1 cellular context compared by ENCODE assay signal in the genomic region with DNA sequence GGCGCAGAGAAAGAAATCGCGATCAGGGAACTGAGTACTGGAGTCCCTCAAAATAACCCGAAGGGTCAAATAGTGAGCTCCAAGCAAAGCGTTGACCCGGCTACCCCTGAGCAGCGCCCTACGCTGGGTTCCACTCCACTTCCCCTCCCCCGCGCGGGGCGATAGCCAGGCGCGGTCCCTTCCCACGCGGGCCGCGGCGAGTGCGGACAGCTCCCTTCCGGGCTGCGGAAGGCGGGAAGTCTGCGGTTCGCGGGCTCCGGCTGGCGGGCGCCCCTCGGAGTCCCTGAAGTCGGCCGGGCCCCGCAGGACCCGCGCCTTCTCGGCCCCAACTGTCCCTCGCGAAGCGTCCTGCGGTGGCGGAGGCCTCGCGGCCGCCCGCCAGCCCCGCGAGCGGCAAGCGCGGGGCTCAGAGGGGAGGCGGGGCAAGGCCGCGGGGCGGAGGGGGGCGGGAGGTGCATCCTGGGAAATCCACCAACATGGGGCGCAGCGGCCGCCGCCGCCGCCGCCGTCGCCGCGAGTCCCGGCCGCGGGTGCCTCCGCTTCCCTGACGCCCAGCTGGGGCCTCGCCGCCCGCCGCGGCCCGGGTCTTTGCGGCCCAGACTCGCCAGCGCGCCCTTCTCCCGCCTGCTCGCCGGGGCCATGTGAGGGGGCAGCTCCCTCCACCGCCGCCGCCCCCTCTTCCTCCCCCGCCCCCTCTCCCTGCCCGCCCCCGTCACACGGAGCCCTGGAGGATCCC.
TF ChIP-seq lines count a peak whose summit lies in the region.

A gene (plus strand): TSS at position 457 of the 736 bp plus-strand sequence. CDS start 315 bp downstream, outside the sequence.

TF ChIP-seq in K562, 482 proteins besides CTCF, POLR2A, EP300 and RAD21 (continued from another document and continues in another):
- TF ChIP-seq, protein P1, sequence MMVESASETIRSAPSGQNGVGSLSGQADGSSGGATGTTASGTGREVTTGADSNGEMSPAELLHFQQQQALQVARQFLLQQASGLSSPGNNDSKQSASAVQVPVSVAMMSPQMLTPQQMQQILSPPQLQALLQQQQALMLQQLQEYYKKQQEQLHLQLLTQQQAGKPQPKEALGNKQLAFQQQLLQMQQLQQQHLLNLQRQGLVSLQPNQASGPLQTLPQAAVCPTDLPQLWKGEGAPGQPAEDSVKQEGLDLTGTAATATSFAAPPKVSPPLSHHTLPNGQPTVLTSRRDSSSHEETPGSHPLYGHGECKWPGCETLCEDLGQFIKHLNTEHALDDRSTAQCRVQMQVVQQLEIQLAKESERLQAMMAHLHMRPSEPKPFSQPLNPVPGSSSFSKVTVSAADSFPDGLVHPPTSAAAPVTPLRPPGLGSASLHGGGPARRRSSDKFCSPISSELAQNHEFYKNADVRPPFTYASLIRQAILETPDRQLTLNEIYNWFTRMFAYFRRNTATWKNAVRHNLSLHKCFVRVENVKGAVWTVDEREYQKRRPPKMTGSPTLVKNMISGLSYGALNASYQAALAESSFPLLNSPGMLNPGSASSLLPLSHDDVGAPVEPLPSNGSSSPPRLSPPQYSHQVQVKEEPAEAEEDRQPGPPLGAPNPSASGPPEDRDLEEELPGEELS (CRISPR knock-in tag; IDR thresholded peaks at IDR 0.05; ENCODE audit: borderline replicate concordance), result no peak
- no peak for TF ChIP-seq BRF1 (IDR thresholded peaks at IDR 0.05; ENCODE audit: borderline replicate concordance, extremely low read depth, insufficient read length)
- no peak for TF ChIP-seq BACH1 (tag; IDR thresholded peaks at IDR 0.05)
- TF ChIP-seq, protein P2, sequence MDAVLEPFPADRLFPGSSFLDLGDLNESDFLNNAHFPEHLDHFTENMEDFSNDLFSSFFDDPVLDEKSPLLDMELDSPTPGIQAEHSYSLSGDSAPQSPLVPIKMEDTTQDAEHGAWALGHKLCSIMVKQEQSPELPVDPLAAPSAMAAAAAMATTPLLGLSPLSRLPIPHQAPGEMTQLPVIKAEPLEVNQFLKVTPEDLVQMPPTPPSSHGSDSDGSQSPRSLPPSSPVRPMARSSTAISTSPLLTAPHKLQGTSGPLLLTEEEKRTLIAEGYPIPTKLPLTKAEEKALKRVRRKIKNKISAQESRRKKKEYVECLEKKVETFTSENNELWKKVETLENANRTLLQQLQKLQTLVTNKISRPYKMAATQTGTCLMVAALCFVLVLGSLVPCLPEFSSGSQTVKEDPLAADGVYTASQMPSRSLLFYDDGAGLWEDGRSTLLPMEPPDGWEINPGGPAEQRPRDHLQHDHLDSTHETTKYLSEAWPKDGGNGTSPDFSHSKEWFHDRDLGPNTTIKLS (IDR thresholded peaks at IDR 0.05; ENCODE audit: borderline replicate concordance, low read depth), result peak; percentile 49; the same call in 1 of the 2 replicates
- TF ChIP-seq EHMT2 (IDR thresholded peaks at IDR 0.05), result no peak
- no peak for TF ChIP-seq NCOA2 (IDR thresholded peaks at IDR 0.05; ENCODE audit: partially characterized antibody in 2 of 2)
- TF ChIP-seq, protein P3, sequence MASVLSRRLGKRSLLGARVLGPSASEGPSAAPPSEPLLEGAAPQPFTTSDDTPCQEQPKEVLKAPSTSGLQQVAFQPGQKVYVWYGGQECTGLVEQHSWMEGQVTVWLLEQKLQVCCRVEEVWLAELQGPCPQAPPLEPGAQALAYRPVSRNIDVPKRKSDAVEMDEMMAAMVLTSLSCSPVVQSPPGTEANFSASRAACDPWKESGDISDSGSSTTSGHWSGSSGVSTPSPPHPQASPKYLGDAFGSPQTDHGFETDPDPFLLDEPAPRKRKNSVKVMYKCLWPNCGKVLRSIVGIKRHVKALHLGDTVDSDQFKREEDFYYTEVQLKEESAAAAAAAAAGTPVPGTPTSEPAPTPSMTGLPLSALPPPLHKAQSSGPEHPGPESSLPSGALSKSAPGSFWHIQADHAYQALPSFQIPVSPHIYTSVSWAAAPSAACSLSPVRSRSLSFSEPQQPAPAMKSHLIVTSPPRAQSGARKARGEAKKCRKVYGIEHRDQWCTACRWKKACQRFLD (CRISPR knock-in tag; IDR thresholded peaks at IDR 0.05), result 0 out of 2 replicates have a peak, but pooled peaks have one; percentile 19
- TF ChIP-seq PPARD (CRISPR knock-in tag; IDR thresholded peaks at IDR 0.05), result no peak
- TF ChIP-seq RFX7 (CRISPR knock-in tag; IDR thresholded peaks at IDR 0.05), result no peak
- TF ChIP-seq THRAP3 (IDR thresholded peaks at IDR 0.05; ENCODE audit: borderline replicate concordance), result no peak
- TF ChIP-seq KLF10 (CRISPR knock-in tag; IDR thresholded peaks at IDR 0.05), result no peak
- TF ChIP-seq SOX6 (IDR thresholded peaks at IDR 0.05), result peak; percentile 50; the same call in 1 of the 2 replicates
- no peak for TF ChIP-seq HNRNPUL1 (IDR thresholded peaks at IDR 0.05; ENCODE audit: low read length)
- no peak for TF ChIP-seq ZNF23 (CRISPR knock-in tag; IDR thresholded peaks at IDR 0.05)
- TF ChIP-seq, protein P4, sequence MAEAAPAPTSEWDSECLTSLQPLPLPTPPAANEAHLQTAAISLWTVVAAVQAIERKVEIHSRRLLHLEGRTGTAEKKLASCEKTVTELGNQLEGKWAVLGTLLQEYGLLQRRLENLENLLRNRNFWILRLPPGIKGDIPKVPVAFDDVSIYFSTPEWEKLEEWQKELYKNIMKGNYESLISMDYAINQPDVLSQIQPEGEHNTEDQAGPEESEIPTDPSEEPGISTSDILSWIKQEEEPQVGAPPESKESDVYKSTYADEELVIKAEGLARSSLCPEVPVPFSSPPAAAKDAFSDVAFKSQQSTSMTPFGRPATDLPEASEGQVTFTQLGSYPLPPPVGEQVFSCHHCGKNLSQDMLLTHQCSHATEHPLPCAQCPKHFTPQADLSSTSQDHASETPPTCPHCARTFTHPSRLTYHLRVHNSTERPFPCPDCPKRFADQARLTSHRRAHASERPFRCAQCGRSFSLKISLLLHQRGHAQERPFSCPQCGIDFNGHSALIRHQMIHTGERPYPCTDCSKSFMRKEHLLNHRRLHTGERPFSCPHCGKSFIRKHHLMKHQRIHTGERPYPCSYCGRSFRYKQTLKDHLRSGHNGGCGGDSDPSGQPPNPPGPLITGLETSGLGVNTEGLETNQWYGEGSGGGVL (CRISPR knock-in tag; IDR thresholded peaks at IDR 0.05), result no peak
- TF ChIP-seq, protein P5, sequence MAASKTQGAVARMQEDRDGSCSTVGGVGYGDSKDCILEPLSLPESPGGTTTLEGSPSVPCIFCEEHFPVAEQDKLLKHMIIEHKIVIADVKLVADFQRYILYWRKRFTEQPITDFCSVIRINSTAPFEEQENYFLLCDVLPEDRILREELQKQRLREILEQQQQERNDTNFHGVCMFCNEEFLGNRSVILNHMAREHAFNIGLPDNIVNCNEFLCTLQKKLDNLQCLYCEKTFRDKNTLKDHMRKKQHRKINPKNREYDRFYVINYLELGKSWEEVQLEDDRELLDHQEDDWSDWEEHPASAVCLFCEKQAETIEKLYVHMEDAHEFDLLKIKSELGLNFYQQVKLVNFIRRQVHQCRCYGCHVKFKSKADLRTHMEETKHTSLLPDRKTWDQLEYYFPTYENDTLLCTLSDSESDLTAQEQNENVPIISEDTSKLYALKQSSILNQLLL (CRISPR knock-in tag; IDR thresholded peaks at IDR 0.05; ENCODE audit: borderline replicate concordance), result no peak
- TF ChIP-seq ZNF778 (CRISPR knock-in tag; IDR thresholded peaks at IDR 0.05), result no peak
- no peak; the same call in 1 of the 2 replicates for TF ChIP-seq SP1 (CRISPR knock-in tag; IDR thresholded peaks at IDR 0.05)
- TF ChIP-seq, protein P6, sequence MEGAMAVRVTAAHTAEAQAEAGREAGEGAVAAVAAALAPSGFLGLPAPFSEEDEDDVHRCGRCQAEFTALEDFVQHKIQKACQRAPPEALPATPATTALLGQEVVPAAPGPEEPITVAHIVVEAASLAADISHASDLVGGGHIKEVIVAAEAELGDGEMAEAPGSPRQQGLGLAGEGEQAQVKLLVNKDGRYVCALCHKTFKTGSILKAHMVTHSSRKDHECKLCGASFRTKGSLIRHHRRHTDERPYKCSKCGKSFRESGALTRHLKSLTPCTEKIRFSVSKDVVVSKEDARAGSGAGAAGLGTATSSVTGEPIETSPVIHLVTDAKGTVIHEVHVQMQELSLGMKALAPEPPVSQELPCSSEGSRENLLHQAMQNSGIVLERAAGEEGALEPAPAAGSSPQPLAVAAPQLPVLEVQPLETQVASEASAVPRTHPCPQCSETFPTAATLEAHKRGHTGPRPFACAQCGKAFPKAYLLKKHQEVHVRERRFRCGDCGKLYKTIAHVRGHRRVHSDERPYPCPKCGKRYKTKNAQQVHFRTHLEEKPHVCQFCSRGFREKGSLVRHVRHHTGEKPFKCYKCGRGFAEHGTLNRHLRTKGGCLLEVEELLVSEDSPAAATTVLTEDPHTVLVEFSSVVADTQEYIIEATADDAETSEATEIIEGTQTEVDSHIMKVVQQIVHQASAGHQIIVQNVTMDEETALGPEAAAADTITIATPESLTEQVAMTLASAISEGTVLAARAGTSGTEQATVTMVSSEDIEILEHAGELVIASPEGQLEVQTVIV (CRISPR knock-in tag; IDR thresholded peaks at IDR 0.05; ENCODE audit: borderline replicate concordance), result no peak
- no peak for TF ChIP-seq ZNF12 (CRISPR knock-in tag; IDR thresholded peaks at IDR 0.05)
- TF ChIP-seq ZNF212 (CRISPR knock-in tag; IDR thresholded peaks at IDR 0.05), result no peak
- no peak for TF ChIP-seq LEF1 (IDR thresholded peaks at IDR 0.05)
- TF ChIP-seq GABPA (tag; conservative IDR thresholded peaks at IDR 0.05; ENCODE audit: low read depth), result peak; percentile 69
- peak; percentile 94 for TF ChIP-seq HMGN3 (IDR thresholded peaks at IDR 0.05; ENCODE audit: borderline replicate concordance, extremely low read depth, insufficient read length, low read depth, low read length)
- 0 out of 2 replicates have a peak, but pooled peaks have one; percentile 49 for TF ChIP-seq ZBED1 (IDR thresholded peaks at IDR 0.05)
- peak; percentile 66; the same call in 1 of the 2 replicates for TF ChIP-seq NFRKB (IDR thresholded peaks at IDR 0.05; ENCODE audit: low read depth)
- no peak for TF ChIP-seq ETS2 (tag; IDR thresholded peaks at IDR 0.05; ENCODE audit: borderline replicate concordance, poor library complexity, severe bottlenecking)
- no peak for TF ChIP-seq ZNF3 (CRISPR knock-in tag; IDR thresholded peaks at IDR 0.05)
- TF ChIP-seq SMARCE1 (IDR thresholded peaks at IDR 0.05), result peak; percentile 40; the same call in 1 of the 2 replicates
- TF ChIP-seq PHF21A (IDR thresholded peaks at IDR 0.05; ENCODE audit: borderline replicate concordance, low read depth), result no peak; the same call in 1 of the 2 replicates
- TF ChIP-seq PML (IDR thresholded peaks at IDR 0.05; ENCODE audit: low read length), result peak; percentile 71
- TF ChIP-seq POLR2G (IDR thresholded peaks at IDR 0.05; ENCODE audit: low read depth, low read length), result peak; percentile 91
- TF ChIP-seq, protein P7, sequence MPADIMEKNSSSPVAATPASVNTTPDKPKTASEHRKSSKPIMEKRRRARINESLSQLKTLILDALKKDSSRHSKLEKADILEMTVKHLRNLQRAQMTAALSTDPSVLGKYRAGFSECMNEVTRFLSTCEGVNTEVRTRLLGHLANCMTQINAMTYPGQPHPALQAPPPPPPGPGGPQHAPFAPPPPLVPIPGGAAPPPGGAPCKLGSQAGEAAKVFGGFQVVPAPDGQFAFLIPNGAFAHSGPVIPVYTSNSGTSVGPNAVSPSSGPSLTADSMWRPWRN (IDR thresholded peaks at IDR 0.05; ENCODE audit: low read depth), result 0 out of 2 replicates have a peak, but pooled peaks have one; percentile 51
- TF ChIP-seq ZNF184 (CRISPR knock-in tag; IDR thresholded peaks at IDR 0.05), result no peak
- no peak for TF ChIP-seq JUND (IDR thresholded peaks at IDR 0.05; ENCODE audit: borderline replicate concordance, low read depth, low read length)
- peak; percentile 22; the same call in 1 of the 3 replicates for TF ChIP-seq JUND (tag; IDR thresholded peaks at IDR 0.05; ENCODE audit: borderline replicate concordance, low read depth, low read length)
- no peak for TF ChIP-seq NR1H2 (CRISPR knock-in tag; IDR thresholded peaks at IDR 0.05)
- TF ChIP-seq, protein P8, sequence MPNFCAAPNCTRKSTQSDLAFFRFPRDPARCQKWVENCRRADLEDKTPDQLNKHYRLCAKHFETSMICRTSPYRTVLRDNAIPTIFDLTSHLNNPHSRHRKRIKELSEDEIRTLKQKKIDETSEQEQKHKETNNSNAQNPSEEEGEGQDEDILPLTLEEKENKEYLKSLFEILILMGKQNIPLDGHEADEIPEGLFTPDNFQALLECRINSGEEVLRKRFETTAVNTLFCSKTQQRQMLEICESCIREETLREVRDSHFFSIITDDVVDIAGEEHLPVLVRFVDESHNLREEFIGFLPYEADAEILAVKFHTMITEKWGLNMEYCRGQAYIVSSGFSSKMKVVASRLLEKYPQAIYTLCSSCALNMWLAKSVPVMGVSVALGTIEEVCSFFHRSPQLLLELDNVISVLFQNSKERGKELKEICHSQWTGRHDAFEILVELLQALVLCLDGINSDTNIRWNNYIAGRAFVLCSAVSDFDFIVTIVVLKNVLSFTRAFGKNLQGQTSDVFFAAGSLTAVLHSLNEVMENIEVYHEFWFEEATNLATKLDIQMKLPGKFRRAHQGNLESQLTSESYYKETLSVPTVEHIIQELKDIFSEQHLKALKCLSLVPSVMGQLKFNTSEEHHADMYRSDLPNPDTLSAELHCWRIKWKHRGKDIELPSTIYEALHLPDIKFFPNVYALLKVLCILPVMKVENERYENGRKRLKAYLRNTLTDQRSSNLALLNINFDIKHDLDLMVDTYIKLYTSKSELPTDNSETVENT (CRISPR knock-in tag; IDR thresholded peaks at IDR 0.05), result peak; percentile 68; the same call in 1 of the 2 replicates
- TF ChIP-seq, protein P9, sequence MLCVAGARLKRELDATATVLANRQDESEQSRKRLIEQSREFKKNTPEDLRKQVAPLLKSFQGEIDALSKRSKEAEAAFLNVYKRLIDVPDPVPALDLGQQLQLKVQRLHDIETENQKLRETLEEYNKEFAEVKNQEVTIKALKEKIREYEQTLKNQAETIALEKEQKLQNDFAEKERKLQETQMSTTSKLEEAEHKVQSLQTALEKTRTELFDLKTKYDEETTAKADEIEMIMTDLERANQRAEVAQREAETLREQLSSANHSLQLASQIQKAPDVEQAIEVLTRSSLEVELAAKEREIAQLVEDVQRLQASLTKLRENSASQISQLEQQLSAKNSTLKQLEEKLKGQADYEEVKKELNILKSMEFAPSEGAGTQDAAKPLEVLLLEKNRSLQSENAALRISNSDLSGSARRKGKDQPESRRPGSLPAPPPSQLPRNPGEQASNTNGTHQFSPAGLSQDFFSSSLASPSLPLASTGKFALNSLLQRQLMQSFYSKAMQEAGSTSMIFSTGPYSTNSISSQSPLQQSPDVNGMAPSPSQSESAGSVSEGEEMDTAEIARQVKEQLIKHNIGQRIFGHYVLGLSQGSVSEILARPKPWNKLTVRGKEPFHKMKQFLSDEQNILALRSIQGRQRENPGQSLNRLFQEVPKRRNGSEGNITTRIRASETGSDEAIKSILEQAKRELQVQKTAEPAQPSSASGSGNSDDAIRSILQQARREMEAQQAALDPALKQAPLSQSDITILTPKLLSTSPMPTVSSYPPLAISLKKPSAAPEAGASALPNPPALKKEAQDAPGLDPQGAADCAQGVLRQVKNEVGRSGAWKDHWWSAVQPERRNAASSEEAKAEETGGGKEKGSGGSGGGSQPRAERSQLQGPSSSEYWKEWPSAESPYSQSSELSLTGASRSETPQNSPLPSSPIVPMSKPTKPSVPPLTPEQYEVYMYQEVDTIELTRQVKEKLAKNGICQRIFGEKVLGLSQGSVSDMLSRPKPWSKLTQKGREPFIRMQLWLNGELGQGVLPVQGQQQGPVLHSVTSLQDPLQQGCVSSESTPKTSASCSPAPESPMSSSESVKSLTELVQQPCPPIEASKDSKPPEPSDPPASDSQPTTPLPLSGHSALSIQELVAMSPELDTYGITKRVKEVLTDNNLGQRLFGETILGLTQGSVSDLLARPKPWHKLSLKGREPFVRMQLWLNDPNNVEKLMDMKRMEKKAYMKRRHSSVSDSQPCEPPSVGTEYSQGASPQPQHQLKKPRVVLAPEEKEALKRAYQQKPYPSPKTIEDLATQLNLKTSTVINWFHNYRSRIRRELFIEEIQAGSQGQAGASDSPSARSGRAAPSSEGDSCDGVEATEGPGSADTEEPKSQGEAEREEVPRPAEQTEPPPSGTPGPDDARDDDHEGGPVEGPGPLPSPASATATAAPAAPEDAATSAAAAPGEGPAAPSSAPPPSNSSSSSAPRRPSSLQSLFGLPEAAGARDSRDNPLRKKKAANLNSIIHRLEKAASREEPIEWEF (CRISPR knock-in tag; IDR thresholded peaks at IDR 0.05), result no peak
